ENCODE assay signal across 32 cellular contexts in the genomic region with DNA sequence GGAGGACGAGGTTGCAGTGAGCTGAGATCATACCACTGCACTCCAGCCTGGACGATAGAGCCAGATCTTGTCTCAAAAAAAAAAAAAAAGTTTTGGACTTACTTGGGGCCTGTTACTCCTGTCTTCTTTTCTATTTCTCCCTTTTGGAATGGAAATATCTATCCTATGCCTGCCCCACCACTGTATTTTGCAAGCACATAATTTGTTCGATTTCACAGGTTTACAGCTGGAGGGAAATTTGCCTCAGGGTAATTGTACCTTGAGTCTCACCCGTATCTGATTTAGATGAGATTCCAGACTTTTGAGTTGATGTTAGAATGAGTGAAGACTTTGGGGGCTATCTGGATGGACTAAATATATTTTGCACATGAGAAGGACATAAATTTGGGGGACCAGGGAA. TPM values are rescaled to one million over a fixed set of nuclear protein-coding genes. Genes with fewer than 3 reads are reported as not detected.
"Had no signal": no experiment of that assay in that cellular context is flagged by ENCODE, and none has a peak within 500 bp of the region (broad histone marks: within the 10 kb centered on the region; RNA-seq: fewer than 3 reads in every experiment).

No MANE protein-coding gene starts in this region.

- H3K4me1 Mint-ChIP-seq: stimulated activated effector memory CD8-positive, alpha-beta T cell treated with anti-CD3 and anti-CD28 coated beads, Interleukin-12 subunit alpha, Interleukin-12 subunit beta, amount 100 ng/mL, for 72 hours; stimulated activated naive B cell treated with anti-CD40 and anti-IgM and Interleukin-4, amounts not matched to agents 10 μg/mL and 1 μg/mL and 100 μg/mL, for 72 hours; stimulated activated naive CD8-positive, alpha-beta T cell treated with anti-CD3 and anti-CD28 coated beads, Interleukin-15, amount 100 ng/mL, for 72 hours had no signal

- DNase-seq: stimulated activated CD4-positive, alpha-beta T cell treated with anti-CD3 and anti-CD28 coated beads, Interleukin-2, amount 100 ng/mL, for 48 hours; stimulated activated CD4-positive, alpha-beta T cell treated with anti-CD3 and anti-CD28 coated beads, Interleukin-4, amount 100 ng/mL, for 1 hour; stimulated activated CD4-positive, alpha-beta T cell treated with anti-CD3 and anti-CD28 coated beads, Interleukin-4, amount 100 ng/mL, for 24 hours; stimulated activated CD4-positive, alpha-beta T cell treated with anti-CD3 and anti-CD28 coated beads, Interleukin-4, amount 100 ng/mL, for 4 hours; stimulated activated CD8-positive, alpha-beta memory T cell treated with anti-CD3 and anti-CD28 coated beads, Interleukin-4, amount 100 ng/mL, for 48 hours; stimulated activated naive B cell treated with anti-CD40 and anti-IgM and Interleukin-4, amounts not matched to agents 10 μg/mL and 1 μg/mL and 100 μg/mL, for 72 hours; stimulated activated naive CD4-positive, alpha-beta T cell; stimulated activated naive CD4-positive, alpha-beta T cell treated with Interleukin-2 at 50 U/mL for 16 hours; stimulated activated naive CD8-positive, alpha-beta T cell treated with anti-CD3 and anti-CD28 coated beads, Interleukin-15, amount 100 ng/mL, for 72 hours; stimulated activated naive CD8-positive, alpha-beta T cell treated with anti-CD3 and anti-CD28 coated beads, Interleukin-15, Interleukin-2, amounts not matched to agents 100 U/mL and 50 U/mL, for 24 hours; stomach; substantia nigra; testis; thyroid gland; tibial artery; transverse colon; upper lobe of left lung; upper lobe of right lung; uterus had no signal

- H3K36me3 Mint-ChIP-seq: stimulated activated effector memory CD8-positive, alpha-beta T cell treated with anti-CD3 and anti-CD28 coated beads, Interleukin-12 subunit alpha, Interleukin-12 subunit beta, amount 100 ng/mL, for 72 hours; stimulated activated memory B cell treated with anti-CD40 and anti-IgM and Interleukin-4, amounts not matched to agents 10 μg/mL and 1 μg/mL and 100 μg/mL, for 72 hours; stimulated activated naive B cell treated with anti-CD40 and anti-IgM and Interleukin-4, amounts not matched to agents 10 μg/mL and 1 μg/mL and 100 μg/mL, for 72 hours; type B pancreatic cell had no signal

- H3K9me3 ChIP-seq: stomach, suprapubic skin, testis, thoracic aorta, thyroid gland, tibial artery, tibial nerve, transverse colon, upper lobe of left lung, upper lobe of right lung, uterus, vagina had no signal

- H3K27ac ChIP-seq: stomach, suprapubic skin, testis, thoracic aorta, thyroid gland, tibial artery, tibial nerve, transverse colon, upper lobe of left lung, upper lobe of right lung, uterus, vagina had no signal

- H3K36me3 ChIP-seq: stomach, suprapubic skin, thoracic aorta, thyroid gland, tibial artery, tibial nerve, transverse colon, upper lobe of left lung, upper lobe of right lung, uterus, vagina had no signal

- H3K9me3 Mint-ChIP-seq: stimulated activated effector memory CD8-positive, alpha-beta T cell treated with anti-CD3 and anti-CD28 coated beads, Interleukin-12 subunit alpha, Interleukin-12 subunit beta, amount 100 ng/mL, for 72 hours; stimulated activated memory B cell treated with anti-CD40 and anti-IgM and Interleukin-4, amounts not matched to agents 10 μg/mL and 1 μg/mL and 100 μg/mL, for 72 hours; stimulated activated naive B cell treated with anti-CD40 and anti-IgM and Interleukin-4, amounts not matched to agents 10 μg/mL and 1 μg/mL and 100 μg/mL, for 72 hours; stimulated activated naive CD8-positive, alpha-beta T cell treated with anti-CD3 and anti-CD28 coated beads, Interleukin-15, amount 100 ng/mL, for 72 hours; stimulated activated naive CD8-positive, alpha-beta T cell treated with anti-CD3 and anti-CD28 coated beads, Interleukin-15, Interleukin-2, amounts not matched to agents 100 ng/mL and 50 ng/mL, for 24 hours; type B pancreatic cell had no signal

- H3K4me1 ChIP-seq: stomach, suprapubic skin, thyroid gland, tibial artery, tibial nerve, transverse colon, upper lobe of left lung, upper lobe of right lung, uterus, vagina had no signal

- H3K27ac Mint-ChIP-seq: stimulated activated effector memory CD8-positive, alpha-beta T cell treated with anti-CD3 and anti-CD28 coated beads, Interleukin-12 subunit alpha, Interleukin-12 subunit beta, amount 100 ng/mL, for 72 hours; stimulated activated memory B cell treated with anti-CD40 and anti-IgM and Interleukin-4, amounts not matched to agents 10 μg/mL and 1 μg/mL and 100 μg/mL, for 72 hours; stimulated activated naive B cell treated with anti-CD40 and anti-IgM and Interleukin-4, amounts not matched to agents 10 μg/mL and 1 μg/mL and 100 μg/mL, for 72 hours; stimulated activated naive CD8-positive, alpha-beta T cell treated with anti-CD3 and anti-CD28 coated beads, Interleukin-15, amount 100 ng/mL, for 72 hours; stimulated activated naive CD8-positive, alpha-beta T cell treated with anti-CD3 and anti-CD28 coated beads, Interleukin-15, Interleukin-2, amounts not matched to agents 100 ng/mL and 50 ng/mL, for 24 hours; type B pancreatic cell had no signal

- H3K27me3 ChIP-seq: testis, thyroid gland, tibial nerve, transverse colon, upper lobe of left lung, upper lobe of right lung, uterus, vagina had no signal

- H3K4me3 Mint-ChIP-seq: stimulated activated effector memory CD8-positive, alpha-beta T cell treated with anti-CD3 and anti-CD28 coated beads, Interleukin-12 subunit alpha, Interleukin-12 subunit beta, amount 100 ng/mL, for 72 hours; stimulated activated memory B cell treated with anti-CD40 and anti-IgM and Interleukin-4, amounts not matched to agents 10 μg/mL and 1 μg/mL and 100 μg/mL, for 72 hours; stimulated activated naive B cell treated with anti-CD40 and anti-IgM and Interleukin-4, amounts not matched to agents 10 μg/mL and 1 μg/mL and 100 μg/mL, for 72 hours; stimulated activated naive CD8-positive, alpha-beta T cell treated with anti-CD3 and anti-CD28 coated beads, Interleukin-15, amount 100 ng/mL, for 72 hours; stimulated activated naive CD8-positive, alpha-beta T cell treated with anti-CD3 and anti-CD28 coated beads, Interleukin-15, Interleukin-2, amounts not matched to agents 100 ng/mL and 50 ng/mL, for 24 hours; type B pancreatic cell had no signal

- H3K27me3 Mint-ChIP-seq: stimulated activated memory B cell treated with anti-CD40 and anti-IgM and Interleukin-4, amounts not matched to agents 10 μg/mL and 1 μg/mL and 100 μg/mL, for 72 hours; stimulated activated naive B cell treated with anti-CD40 and anti-IgM and Interleukin-4, amounts not matched to agents 10 μg/mL and 1 μg/mL and 100 μg/mL, for 72 hours; stimulated activated naive CD8-positive, alpha-beta T cell treated with anti-CD3 and anti-CD28 coated beads, Interleukin-15, amount 100 ng/mL, for 72 hours; stimulated activated naive CD8-positive, alpha-beta T cell treated with anti-CD3 and anti-CD28 coated beads, Interleukin-15, Interleukin-2, amounts not matched to agents 100 ng/mL and 50 ng/mL, for 24 hours had no signal

- H3K4me3 ChIP-seq: stomach, suprapubic skin, testis, thoracic aorta, thyroid gland, tibial artery, tibial nerve, transverse colon, upper lobe of left lung, upper lobe of right lung, uterus, vagina had no signal

RNA-seq across cellular contexts. Expression of a gene that starts 8.5 kb away (rescaled TPM):
- total RNA-seq: stomach, subcutaneous adipose tissue, suprapubic skin, temporal lobe, thoracic aorta, thyroid gland, tibial nerve, transverse colon, upper lobe of left lung, upper lobe of right lung, ureter, urinary bladder, vagina had no signal
- polyA plus RNA-seq: stomach, urinary bladder had no signal

RNA-seq across cellular contexts. Expression of a gene that starts 34.4 kb away (rescaled TPM):
- total RNA-seq: stomach, subcutaneous adipose tissue, suprapubic skin, temporal lobe, thoracic aorta, thyroid gland, tibial nerve, transverse colon, upper lobe of left lung, upper lobe of right lung, ureter, urinary bladder, uterus, vagina had no signal
- polyA plus RNA-seq: stomach, thymus, urinary bladder had no signal
